ENCODE assay signal across 21 cellular contexts in the genomic region with DNA sequence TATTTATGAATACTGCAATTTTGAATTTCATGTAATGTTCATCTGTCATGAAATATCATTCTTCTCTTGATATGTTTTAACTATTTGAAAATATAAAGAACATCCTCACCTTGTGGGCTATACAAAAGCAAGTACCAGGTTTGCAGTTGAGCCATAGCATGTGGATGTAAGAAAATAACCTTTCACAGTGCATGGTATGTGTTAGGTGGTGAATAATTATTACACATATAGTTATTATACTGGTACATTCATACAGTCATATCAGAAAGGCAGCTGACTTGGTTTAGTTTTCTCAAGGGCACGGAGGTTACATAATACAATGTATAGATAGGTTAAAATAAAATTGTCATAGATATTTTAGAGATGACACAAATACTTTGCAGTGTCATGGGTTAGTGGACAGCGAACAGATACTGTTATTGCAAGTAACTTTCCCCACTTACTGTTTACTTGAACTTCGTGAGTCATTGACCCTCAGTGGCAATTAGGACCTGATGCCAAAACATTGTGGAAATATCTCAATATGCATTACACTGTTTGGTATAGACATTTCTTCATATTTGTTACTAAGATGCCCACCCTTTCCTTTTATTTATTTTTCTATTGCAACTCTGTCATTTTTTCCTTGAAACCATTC.
DNase-seq lines count a peak whose midpoint lies in the region; ATAC-seq and TF ChIP-seq lines count a peak whose summit lies in the region.
"Had no signal": no experiment of that assay in that cellular context is flagged by ENCODE, and none has a peak within 500 bp of the region (broad histone marks: within the 10 kb centered on the region; RNA-seq: fewer than 3 reads in every experiment).

No MANE protein-coding gene starts in this region.

- POLR2A ChIA-PET in MCF 10A (lab: Yijun Ruan, JAX), result no interaction called here

- H3K36me3 ChIP-seq in breast epithelium, result no peaks in the 10 kb centered on the region
- H3K36me3 ChIP-seq: BLaER1 treated with 17β-estradiol and CSF1 and Interleukin-3, amounts not matched to agents 10 nM and 100 nM had no signal

- H3K4me3 Mint-ChIP-seq in MCF 10A (ENCODE audit: unreplicated experiment), result no peak overlapping the region
- H3K4me3 Mint-ChIP-seq: CD8-positive, alpha-beta T cell had no signal

- no peaks in the 10 kb centered on the region for H3K27me3 Mint-ChIP-seq in MCF 10A (ENCODE audit: insufficient read depth, unreplicated experiment)

- no peaks in the 10 kb centered on the region for H3K9me3 Mint-ChIP-seq in MCF 10A (ENCODE audit: unreplicated experiment)
- H3K9me3 Mint-ChIP-seq: CD8-positive, alpha-beta T cell had no signal

- no peak for ATAC-seq in GM21737 (IDR thresholded peaks at IDR 0.05; ENCODE audit: unreplicated experiment)
- ATAC-seq: CD8-positive, alpha-beta T cell had no signal

- no peak overlapping the region for H3K27ac Mint-ChIP-seq in MCF 10A (ENCODE audit: low read depth, unreplicated experiment)
- H3K27ac Mint-ChIP-seq: CD8-positive, alpha-beta T cell had no signal

- no peak overlapping the region for H3K4me3 ChIP-seq in breast epithelium
- H3K4me3 ChIP-seq: BLaER1 treated with 17β-estradiol and CSF1 and Interleukin-3, amounts not matched to agents 10 nM and 100 nM had no signal

- DNase-seq in MCF 10A (ENCODE audit: unreplicated experiment), result peak; percentile 26
- no peak for DNase-seq in breast epithelium (ENCODE audit: low spot score in 2 of 2)
- peak; percentile 68 for DNase-seq in NCI-H460 (ENCODE audit: extremely low read depth, low read depth)
- DNase-seq in fibroblast of peridontal ligament (ENCODE audit: extremely low read depth), result peak; percentile 86
- DNase-seq in stromal cell of bone marrow (ENCODE audit: low read depth), result peak; percentile 8
- DNase-seq in HUDEP-2 (lab: John Stamatoyannopoulos, UW; ENCODE audit: unreplicated experiment in 76 of 76), result no peak
- no peak for DNase-seq in NCI-H1694 treated with DMSO at 0.1 percent for 48 hours (lab: John Stamatoyannopoulos, UW)
- DNase-seq: CD8-positive, alpha-beta T cell; GF-D8; H7; MM.1S; NCI-H1048; NCI-H1417 treated with DMSO at 0.1 percent for 48 hours; NCI-H187 treated with DMSO at 0.1 percent for 48 hours; NK-92 treated with Interleukin-12 subunit alpha and Interleukin-12 subunit beta, amount 100 ng/mL, for 24 hours; SK-N-SH had no signal

- no peak overlapping the region for H3K27ac ChIP-seq in breast epithelium
- H3K27ac ChIP-seq: 22Rv1; BLaER1 treated with 17β-estradiol and CSF1 and Interleukin-3, amounts not matched to agents 10 nM and 100 nM; KMS-11; RWPE1 had no signal

- CTCF ChIA-PET in MCF 10A (lab: Yijun Ruan, JAX), result interaction anchor here (0.6 kb wide), 1 partner anchor 13 kb away, joined by 3 read pairs; no protein-coding TSS in a partner anchor

- intact Hi-C loops in MCF 10A (cut with micrococcal nuclease), result no loop called here
- intact Hi-C loops in breast epithelium (cut with DNase I; ENCODE audit: low total_unique reads), result no loop called here

- H3K27me3 ChIP-seq in breast epithelium, result no peaks in the 10 kb centered on the region
- H3K27me3 ChIP-seq: BLaER1 treated with 17β-estradiol and CSF1 and Interleukin-3, amounts not matched to agents 10 nM and 100 nM had no signal

- H3K4me1 ChIP-seq in breast epithelium, result no peaks in the 10 kb centered on the region
- H3K4me1 ChIP-seq: BLaER1 treated with 17β-estradiol and CSF1 and Interleukin-3, amounts not matched to agents 10 nM and 100 nM had no signal

- TF ChIP-seq CTCF in MCF 10A (IDR thresholded peaks at IDR 0.05; ENCODE audit: unreplicated experiment) (no peak), breast epithelium (IDR thresholded peaks at IDR 0.05) (no peak)

- peaks cover 8% of the 10 kb centered on the region for H3K4me1 Mint-ChIP-seq in MCF 10A (ENCODE audit: insufficient read depth, unreplicated experiment)

- H3K36me3 Mint-ChIP-seq in MCF 10A (ENCODE audit: insufficient read depth, unreplicated experiment), result no peaks in the 10 kb centered on the region
- H3K36me3 Mint-ChIP-seq: CD8-positive, alpha-beta T cell had no signal

- peaks cover 0 to under 1% of the 10 kb centered on the region in 2 donors for H3K9me3 ChIP-seq in breast epithelium
- H3K9me3 ChIP-seq: BLaER1 treated with 17β-estradiol and CSF1 and Interleukin-3, amounts not matched to agents 10 nM and 100 nM; SK-N-SH had no signal

- TF ChIP-seq POLR2A in breast epithelium (IDR thresholded peaks at IDR 0.05), result no peak

- BruUV-seq in MCF 10A (replicated peaks; lab: Mats Ljungman, UMichigan), result no TSS peak

Comparison
In these comparisons a context has a peak if more than half of its experiments do, and no peak if none do; other contexts are left out.
1. DNase-seq: peak in MCF 10A (single experiment), NCI-H460 (single experiment), fibroblast of peridontal ligament (single experiment) and stromal cell of bone marrow (single experiment); none in breast epithelium (0 of 2), HUDEP-2 (0 of 76) and NCI-H1694 treated with DMSO at 0.1 percent for 48 hours (single experiment).